ENCODE assay signal across 8 cellular contexts in genomic region chr12:68040450-68041075, GRCh38. TPM values are rescaled to one million over a fixed set of nuclear protein-coding genes. Genes with fewer than 3 reads are reported as not detected.
A peak's percentile ranks its signal among the peaks of the same experiment; 100 is the strongest.
DNase-seq lines count a peak whose midpoint lies in the region; ATAC-seq, FAIRE-seq and TF ChIP-seq lines count a peak whose summit lies in the region.

No MANE protein-coding gene starts in this region.

- H3K36me3 Mint-ChIP-seq in activated CD4-positive, alpha-beta memory T cell treated with anti-CD3 and anti-CD28 coated beads for 36 hours, result no peaks in the 10 kb centered on the region

- H2BK5ac ChIP-seq in mesenchymal stem cell (ENCODE audit: low read depth, low read length, poor library complexity, severe bottlenecking), result no peak overlapping the region

- H3K14ac ChIP-seq in mesenchymal stem cell (ENCODE audit: low read length in 2 of 2), result no peak overlapping the region

- peak overlapping the region; percentile 18 for H2AFZ ChIP-seq in mesenchymal stem cell (ENCODE audit: low read depth, low read length)

- peak overlapping the region; percentile 47 for H3K9ac ChIP-seq in mesenchymal stem cell (ENCODE audit: low read length)

- 29% methylated on average over 6 of the region's 6 CpGs for WGBS in A549 (ENCODE audit: missing lambda C conversion rate)
- WGBS in mesenchymal stem cell, result 26% methylated on average over 5 of the region's 6 CpGs

- peak; percentile 75 to 86 for TF ChIP-seq RAD21 in A549 (conservative IDR thresholded peaks at IDR 0.05 in 1 of 2, IDR thresholded peaks at IDR 0.05 in 1 of 2)

- H3K4me1 ChIP-seq in A549, result no peaks in the 10 kb centered on the region
- peaks cover 9% of the 10 kb centered on the region for H3K4me1 ChIP-seq in mesenchymal stem cell (ENCODE audit: control insufficient read depth, insufficient read depth, low read depth, low read length)

- H3K4ac ChIP-seq in mesenchymal stem cell (ENCODE audit: low read depth in 1 of 2, low read length in 2 of 2), result no peak overlapping the region

- no peaks in the 10 kb centered on the region for H3K27me3 Mint-ChIP-seq in activated CD4-positive, alpha-beta memory T cell treated with anti-CD3 and anti-CD28 coated beads for 36 hours

- no peak overlapping the region for H3K27ac ChIP-seq in A549
- H3K27ac ChIP-seq in mesenchymal stem cell (ENCODE audit: low read length, poor library complexity, severe bottlenecking), result no peak overlapping the region

- H2BK120ac ChIP-seq in mesenchymal stem cell (ENCODE audit: low read depth, low read length), result no peak overlapping the region

- peak overlapping the region in 1 of 2 experiments; percentile 61 for H3K18ac ChIP-seq in mesenchymal stem cell (ENCODE audit: low read depth in 1 of 2, low read length in 2 of 2)

- intact Hi-C loops in activated CD4-positive, alpha-beta memory T cell treated with anti-CD3 and anti-CD28 coated beads for 36 hours (cut with micrococcal nuclease), result loop anchor here (1.0 to 5.0 kb wide), 6 partner anchors 79 to 292 kb away; partner anchors contain the start of gene MDM1

- no peaks in the 10 kb centered on the region for H3K79me1 ChIP-seq in mesenchymal stem cell (replicated peaks; ENCODE audit: low read length, poor library complexity, severe bottlenecking)

- peak; percentile 87 for TF ChIP-seq CTCF in A549 (IDR thresholded peaks at IDR 0.05)

- CTCF ChIA-PET in A549 (lab: Yijun Ruan, JAX), result interaction anchor here (0.5 to 2.7 kb wide), 42 partner anchors 9 to 763 kb away, joined by 3 to 16 read pairs (median 4); no protein-coding TSS in a partner anchor
- CTCF ChIA-PET in activated CD4-positive, alpha-beta memory T cell treated with anti-CD3 and anti-CD28 coated beads for 36 hours (lab: Charles Lee), result interaction anchor here (0.6 to 8.5 kb wide), 69 partner anchors 8 to 408 kb away, joined by 3 to 154 read pairs (median 4); partner anchors contain the start of genes IFNG, IFNG-AS1, IL26 and MDM1

- no peak for TF ChIP-seq POLR2A in A549 (IDR thresholded peaks at IDR 0.05; ENCODE audit: low read length)

- H3K27ac Mint-ChIP-seq in activated CD4-positive, alpha-beta memory T cell treated with anti-CD3 and anti-CD28 coated beads for 36 hours, result peak overlapping the region; percentile 66

- ATAC-seq in A549, result peak; percentile 93 to 95
- peak; percentile 57 for ATAC-seq in GM18517 (IDR thresholded peaks at IDR 0.05; ENCODE audit: unreplicated experiment)
- ATAC-seq in HG03565 (IDR thresholded peaks at IDR 0.05; ENCODE audit: unreplicated experiment), result peak; percentile 36

- no peaks in the 10 kb centered on the region for H3K36me3 ChIP-seq in mesenchymal stem cell (ENCODE audit: control insufficient read depth in 1 of 2, insufficient read depth in 2 of 2, low read depth in 1 of 2, low read length in 2 of 2)

- peak; percentile 67 to 76 for DNase-seq in A549 (ENCODE audit: low read depth in 1 of 2, low spot score in 1 of 2)
- peak; percentile 80 for DNase-seq in NCI-H748 (lab: John Stamatoyannopoulos, UW; ENCODE audit: unreplicated experiment)
- DNase-seq in activated CD4-positive, alpha-beta memory T cell treated with anti-CD3 and anti-CD28 coated beads for 36 hours, result peak; percentile 71
- peak; percentile 34 for DNase-seq in effector CD8-positive, alpha-beta T cell (lab: John Stamatoyannopoulos, UW)
- DNase-seq in mesenchymal stem cell, result peak; percentile 76
- peak; percentile 34 for DNase-seq in stimulated activated CD8-positive, alpha-beta memory T cell treated with anti-CD3 and anti-CD28 coated beads, Interleukin-2, amount 100 ng/mL, for 1 hour (ENCODE audit: low read depth in 2 of 2)

- no peak overlapping the region for H3K4me3 Mint-ChIP-seq in activated CD4-positive, alpha-beta memory T cell treated with anti-CD3 and anti-CD28 coated beads for 36 hours

- peak overlapping the region in 1 of 2 experiments; percentile 80 for H2BK12ac ChIP-seq in mesenchymal stem cell (ENCODE audit: low read length in 2 of 2)

- peak overlapping the region; percentile 12 for H4K8ac ChIP-seq in mesenchymal stem cell (ENCODE audit: low read length)

- no peaks in the 10 kb centered on the region for H3K9me3 Mint-ChIP-seq in activated CD4-positive, alpha-beta memory T cell treated with anti-CD3 and anti-CD28 coated beads for 36 hours

- no peak overlapping the region for H2AK5ac ChIP-seq in mesenchymal stem cell (ENCODE audit: low read length, severe bottlenecking)

- peaks cover 51% of the 10 kb centered on the region for H3K4me1 Mint-ChIP-seq in activated CD4-positive, alpha-beta memory T cell treated with anti-CD3 and anti-CD28 coated beads for 36 hours (ENCODE audit: low read depth)

- H3K4me3 ChIP-seq in A549 (no peak overlapping the region), mesenchymal stem cell (ENCODE audit: insufficient read depth in 1 of 2, low read depth in 1 of 2, low read length in 2 of 2) (no peak overlapping the region)

- H4K91ac ChIP-seq in mesenchymal stem cell (ENCODE audit: low read length), result no peak overlapping the region

- no peak overlapping the region for H3K23ac ChIP-seq in mesenchymal stem cell (ENCODE audit: low read length in 2 of 2)

- TF ChIP-seq EP300 in A549 (IDR thresholded peaks at IDR 0.05), result no peak

- H3K9me3 ChIP-seq in A549, result no peaks in the 10 kb centered on the region
- no peaks in the 10 kb centered on the region for H3K9me3 ChIP-seq in mesenchymal stem cell (ENCODE audit: control insufficient read depth, low read length)

- no peak overlapping the region for H2BK15ac ChIP-seq in mesenchymal stem cell (ENCODE audit: low read depth, poor library complexity, severe bottlenecking)

- POLR2A ChIA-PET in A549 (lab: Yijun Ruan, JAX), result no interaction called here
- POLR2A ChIA-PET in activated CD4-positive, alpha-beta memory T cell treated with anti-CD3 and anti-CD28 coated beads for 36 hours (lab: Charles Lee), result no interaction called here

- peaks cover 0 to 6% of the 10 kb centered on the region in 2 experiments for H3K27me3 ChIP-seq in mesenchymal stem cell (ENCODE audit: control insufficient read depth in 1 of 2, insufficient read depth in 1 of 2, low read length in 2 of 2)

- H3K4me2 ChIP-seq in A549 (0 out of 3 replicates have a peak overlapping the region, but pooled peaks have one; percentile 13), mesenchymal stem cell (ENCODE audit: low read length, poor library complexity, severe bottlenecking) (no peak overlapping the region)

- no peak for FAIRE-seq in A549 (lab: Jason Lieb, UNC)

TF ChIP-seq in A549, 52 proteins besides CTCF, POLR2A, EP300 and RAD21:
- TF ChIP-seq NFE2L2 (conservative IDR thresholded peaks at IDR 0.05; ENCODE audit: low read length) (no peak), SMC3 (IDR thresholded peaks at IDR 0.05) (peak; percentile 52; the same call in 2 of the 3 replicates), ZSCAN20 (CRISPR knock-in tag; IDR thresholded peaks at IDR 0.05) (no peak)

RNA-seq across cellular contexts. Expression of gene IFNG-AS1, which starts 51.3 kb away (rescaled TPM):
- polyA plus RNA-seq in A549 (2011; rRNA removed), result not detected in 2 replicates
- not detected in 2 replicates for polyA plus RNA-seq in A549 (2012; cell fraction: cytosol; rRNA removed)
- polyA plus RNA-seq in A549 (2012; cell fraction: nucleus; rRNA removed), result not detected in 2 replicates
- not detected in 3 replicates for polyA plus RNA-seq in A549 (2017; fragmentation: RNase III; extraction: RNeasy Plus Mini Kit Qiagen cat#74134 plus additional on column Dnase treatment)
- polyA minus RNA-seq in A549 (2011; rRNA and poly(A)+ RNA removed), result not detected in 2 replicates
- 1 to 10 TPM in 1 of 2 experiments, under 1 TPM in 1; 0.48 to 1.1 TPM for total RNA-seq in activated CD4-positive, alpha-beta memory T cell treated with anti-CD3 and anti-CD28 coated beads for 36 hours
- not detected for polyA plus RNA-seq in mesenchymal stem cell (2013, experiment 1 of 2)
- not detected for polyA plus RNA-seq in mesenchymal stem cell (2013, experiment 2 of 2)

Comparison
In these comparisons a context has a peak if more than half of its experiments do, and no peak if none do; other contexts are left out.
1. ATAC-seq: peak in every context shown above with its lines; median percentile 94 in A549; 57 in GM18517; 36 in HG03565.